17 cellular contexts compared by ENCODE assay signal in the genomic region with DNA sequence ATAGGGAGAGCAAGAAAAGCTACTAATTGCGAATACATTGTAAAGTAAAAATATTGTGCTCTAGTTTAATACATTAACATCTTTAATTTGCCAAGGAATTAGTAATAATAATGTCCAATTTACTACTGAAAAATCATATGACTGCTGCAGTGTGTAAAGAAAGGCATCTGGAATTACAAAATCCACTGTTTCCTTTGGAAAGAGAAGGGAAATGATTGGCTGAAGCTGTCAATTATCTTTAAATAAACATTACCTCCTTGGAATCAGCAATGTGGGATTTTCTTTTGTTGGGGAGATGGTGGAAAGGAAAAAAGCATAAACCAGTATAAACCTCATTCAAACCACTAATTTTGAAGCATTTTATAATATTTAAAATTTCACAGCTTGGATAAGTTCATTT.
A peak's percentile ranks its signal among the peaks of the same experiment; 100 is the strongest.
DNase-seq lines count a peak whose midpoint lies in the region; ATAC-seq and TF ChIP-seq lines count a peak whose summit lies in the region.
"Had no signal": no experiment of that assay in that cellular context is flagged by ENCODE, and none has a peak within 500 bp of the region (broad histone marks: within the 10 kb centered on the region; RNA-seq: fewer than 3 reads in every experiment).

No MANE protein-coding gene starts in this region.

- POLR2A ChIA-PET in MCF 10A (lab: Yijun Ruan, JAX), result interaction anchor here (0.6 to 1.2 kb wide), 2 partner anchors 18 to 1958 kb away, joined by 3 to 5 read pairs; no protein-coding TSS in a partner anchor

- no peak for ATAC-seq in Right ventricle myocardium superior (ENCODE audit: poor library complexity)
- ATAC-seq: A549; CD8-positive, alpha-beta T cell; GM12878 had no signal

- no peaks in the 10 kb centered on the region for H3K36me3 Mint-ChIP-seq in MCF 10A (ENCODE audit: insufficient read depth, unreplicated experiment)
- H3K36me3 Mint-ChIP-seq: CD8-positive, alpha-beta T cell had no signal

- DNase-seq in NCI-H1092 treated with DMSO at 0.1 percent for 48 hours (lab: John Stamatoyannopoulos, UW) (peak; percentile 10), NCI-H1092 (lab: John Stamatoyannopoulos, UW) (no peak), NCI-H69 (lab: John Stamatoyannopoulos, UW) (peak; percentile 16), fibroblast of peridontal ligament (ENCODE audit: extremely low read depth) (peak; percentile 77), Right ventricle myocardium superior (no peak), MCF 10A (ENCODE audit: unreplicated experiment) (no peak), inferior parietal cortex (ENCODE audit: extremely low spot score) (no peak)
- DNase-seq: AML-193; Caco-2; Calu3; CD4-positive, alpha-beta T cell; CD8-positive, alpha-beta T cell; DMS79 treated with DMSO at 0.1 percent for 48 hours; GF-D8 had no signal

- H3K4me3 Mint-ChIP-seq in MCF 10A (ENCODE audit: unreplicated experiment), result no peak overlapping the region
- H3K4me3 Mint-ChIP-seq: B cell; CD4-positive, alpha-beta T cell; CD8-positive, alpha-beta T cell had no signal

- BruUV-seq in MCF 10A (replicated peaks; lab: Mats Ljungman, UMichigan), result no TSS peak

- no peak overlapping the region for H3K27ac Mint-ChIP-seq in MCF 10A (ENCODE audit: low read depth, unreplicated experiment)
- H3K27ac Mint-ChIP-seq: B cell; CD4-positive, alpha-beta T cell; CD8-positive, alpha-beta T cell had no signal

- TF ChIP-seq CTCF in MCF 10A (IDR thresholded peaks at IDR 0.05; ENCODE audit: unreplicated experiment), result no peak

- CTCF ChIA-PET in MCF 10A (lab: Yijun Ruan, JAX), result no interaction called here

- no peaks in the 10 kb centered on the region for H3K4me1 Mint-ChIP-seq in MCF 10A (ENCODE audit: insufficient read depth, unreplicated experiment)
- H3K4me1 Mint-ChIP-seq: B cell had no signal

- intact Hi-C loops in Right ventricle myocardium superior (cut with DNase I), result no loop called here
- intact Hi-C loops in MCF 10A (cut with micrococcal nuclease), result no loop called here

- no peaks in the 10 kb centered on the region for H3K9me3 Mint-ChIP-seq in MCF 10A (ENCODE audit: unreplicated experiment)

- H3K27me3 Mint-ChIP-seq in MCF 10A (ENCODE audit: insufficient read depth, unreplicated experiment), result no peaks in the 10 kb centered on the region

Comparison
In these comparisons a context has a peak if more than half of its experiments do, and no peak if none do; other contexts are left out.
1. DNase-seq: peak in NCI-H1092 treated with DMSO at 0.1 percent for 48 hours (single experiment), NCI-H69 (single experiment) and fibroblast of peridontal ligament (single experiment); none in NCI-H1092 (single experiment), Right ventricle myocardium superior (single experiment), MCF 10A (single experiment) and inferior parietal cortex (single experiment).